ENCODE assay signal across 1 cellular context in genomic region chr11:27718853-27719574, GRCh38.
TF ChIP-seq lines count a peak whose summit lies in the region.

No MANE protein-coding gene starts in this region.

TF ChIP-seq in WTC11, 78 proteins besides CTCF, POLR2A, EP300 and RAD21 (continued from another document and continues in another):
- TF ChIP-seq, protein P1, sequence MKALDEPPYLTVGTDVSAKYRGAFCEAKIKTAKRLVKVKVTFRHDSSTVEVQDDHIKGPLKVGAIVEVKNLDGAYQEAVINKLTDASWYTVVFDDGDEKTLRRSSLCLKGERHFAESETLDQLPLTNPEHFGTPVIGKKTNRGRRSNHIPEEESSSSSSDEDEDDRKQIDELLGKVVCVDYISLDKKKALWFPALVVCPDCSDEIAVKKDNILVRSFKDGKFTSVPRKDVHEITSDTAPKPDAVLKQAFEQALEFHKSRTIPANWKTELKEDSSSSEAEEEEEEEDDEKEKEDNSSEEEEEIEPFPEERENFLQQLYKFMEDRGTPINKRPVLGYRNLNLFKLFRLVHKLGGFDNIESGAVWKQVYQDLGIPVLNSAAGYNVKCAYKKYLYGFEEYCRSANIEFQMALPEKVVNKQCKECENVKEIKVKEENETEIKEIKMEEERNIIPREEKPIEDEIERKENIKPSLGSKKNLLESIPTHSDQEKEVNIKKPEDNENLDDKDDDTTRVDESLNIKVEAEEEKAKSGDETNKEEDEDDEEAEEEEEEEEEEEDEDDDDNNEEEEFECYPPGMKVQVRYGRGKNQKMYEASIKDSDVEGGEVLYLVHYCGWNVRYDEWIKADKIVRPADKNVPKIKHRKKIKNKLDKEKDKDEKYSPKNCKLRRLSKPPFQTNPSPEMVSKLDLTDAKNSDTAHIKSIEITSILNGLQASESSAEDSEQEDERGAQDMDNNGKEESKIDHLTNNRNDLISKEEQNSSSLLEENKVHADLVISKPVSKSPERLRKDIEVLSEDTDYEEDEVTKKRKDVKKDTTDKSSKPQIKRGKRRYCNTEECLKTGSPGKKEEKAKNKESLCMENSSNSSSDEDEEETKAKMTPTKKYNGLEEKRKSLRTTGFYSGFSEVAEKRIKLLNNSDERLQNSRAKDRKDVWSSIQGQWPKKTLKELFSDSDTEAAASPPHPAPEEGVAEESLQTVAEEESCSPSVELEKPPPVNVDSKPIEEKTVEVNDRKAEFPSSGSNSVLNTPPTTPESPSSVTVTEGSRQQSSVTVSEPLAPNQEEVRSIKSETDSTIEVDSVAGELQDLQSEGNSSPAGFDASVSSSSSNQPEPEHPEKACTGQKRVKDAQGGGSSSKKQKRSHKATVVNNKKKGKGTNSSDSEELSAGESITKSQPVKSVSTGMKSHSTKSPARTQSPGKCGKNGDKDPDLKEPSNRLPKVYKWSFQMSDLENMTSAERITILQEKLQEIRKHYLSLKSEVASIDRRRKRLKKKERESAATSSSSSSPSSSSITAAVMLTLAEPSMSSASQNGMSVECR (CRISPR knock-in tag; IDR thresholded peaks at IDR 0.05; ENCODE audit: borderline replicate concordance), result 0 out of 2 replicates have a peak, but pooled peaks have one; percentile 46
- TF ChIP-seq, protein P2, sequence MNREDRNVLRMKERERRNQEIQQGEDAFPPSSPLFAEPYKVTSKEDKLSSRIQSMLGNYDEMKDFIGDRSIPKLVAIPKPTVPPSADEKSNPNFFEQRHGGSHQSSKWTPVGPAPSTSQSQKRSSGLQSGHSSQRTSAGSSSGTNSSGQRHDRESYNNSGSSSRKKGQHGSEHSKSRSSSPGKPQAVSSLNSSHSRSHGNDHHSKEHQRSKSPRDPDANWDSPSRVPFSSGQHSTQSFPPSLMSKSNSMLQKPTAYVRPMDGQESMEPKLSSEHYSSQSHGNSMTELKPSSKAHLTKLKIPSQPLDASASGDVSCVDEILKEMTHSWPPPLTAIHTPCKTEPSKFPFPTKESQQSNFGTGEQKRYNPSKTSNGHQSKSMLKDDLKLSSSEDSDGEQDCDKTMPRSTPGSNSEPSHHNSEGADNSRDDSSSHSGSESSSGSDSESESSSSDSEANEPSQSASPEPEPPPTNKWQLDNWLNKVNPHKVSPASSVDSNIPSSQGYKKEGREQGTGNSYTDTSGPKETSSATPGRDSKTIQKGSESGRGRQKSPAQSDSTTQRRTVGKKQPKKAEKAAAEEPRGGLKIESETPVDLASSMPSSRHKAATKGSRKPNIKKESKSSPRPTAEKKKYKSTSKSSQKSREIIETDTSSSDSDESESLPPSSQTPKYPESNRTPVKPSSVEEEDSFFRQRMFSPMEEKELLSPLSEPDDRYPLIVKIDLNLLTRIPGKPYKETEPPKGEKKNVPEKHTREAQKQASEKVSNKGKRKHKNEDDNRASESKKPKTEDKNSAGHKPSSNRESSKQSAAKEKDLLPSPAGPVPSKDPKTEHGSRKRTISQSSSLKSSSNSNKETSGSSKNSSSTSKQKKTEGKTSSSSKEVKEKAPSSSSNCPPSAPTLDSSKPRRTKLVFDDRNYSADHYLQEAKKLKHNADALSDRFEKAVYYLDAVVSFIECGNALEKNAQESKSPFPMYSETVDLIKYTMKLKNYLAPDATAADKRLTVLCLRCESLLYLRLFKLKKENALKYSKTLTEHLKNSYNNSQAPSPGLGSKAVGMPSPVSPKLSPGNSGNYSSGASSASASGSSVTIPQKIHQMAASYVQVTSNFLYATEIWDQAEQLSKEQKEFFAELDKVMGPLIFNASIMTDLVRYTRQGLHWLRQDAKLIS (CRISPR knock-in tag; IDR thresholded peaks at IDR 0.05; ENCODE audit: borderline replicate concordance), result no peak
- no peak for TF ChIP-seq NR1H2 (CRISPR knock-in tag; IDR thresholded peaks at IDR 0.05)
- TF ChIP-seq, protein P3, sequence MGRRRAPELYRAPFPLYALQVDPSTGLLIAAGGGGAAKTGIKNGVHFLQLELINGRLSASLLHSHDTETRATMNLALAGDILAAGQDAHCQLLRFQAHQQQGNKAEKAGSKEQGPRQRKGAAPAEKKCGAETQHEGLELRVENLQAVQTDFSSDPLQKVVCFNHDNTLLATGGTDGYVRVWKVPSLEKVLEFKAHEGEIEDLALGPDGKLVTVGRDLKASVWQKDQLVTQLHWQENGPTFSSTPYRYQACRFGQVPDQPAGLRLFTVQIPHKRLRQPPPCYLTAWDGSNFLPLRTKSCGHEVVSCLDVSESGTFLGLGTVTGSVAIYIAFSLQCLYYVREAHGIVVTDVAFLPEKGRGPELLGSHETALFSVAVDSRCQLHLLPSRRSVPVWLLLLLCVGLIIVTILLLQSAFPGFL (CRISPR knock-in tag; IDR thresholded peaks at IDR 0.05; ENCODE audit: borderline replicate concordance), result no peak
- TF ChIP-seq IRF2 (CRISPR knock-in tag; IDR thresholded peaks at IDR 0.05; ENCODE audit: borderline replicate concordance, low read depth), result no peak
- TF ChIP-seq, protein P4, sequence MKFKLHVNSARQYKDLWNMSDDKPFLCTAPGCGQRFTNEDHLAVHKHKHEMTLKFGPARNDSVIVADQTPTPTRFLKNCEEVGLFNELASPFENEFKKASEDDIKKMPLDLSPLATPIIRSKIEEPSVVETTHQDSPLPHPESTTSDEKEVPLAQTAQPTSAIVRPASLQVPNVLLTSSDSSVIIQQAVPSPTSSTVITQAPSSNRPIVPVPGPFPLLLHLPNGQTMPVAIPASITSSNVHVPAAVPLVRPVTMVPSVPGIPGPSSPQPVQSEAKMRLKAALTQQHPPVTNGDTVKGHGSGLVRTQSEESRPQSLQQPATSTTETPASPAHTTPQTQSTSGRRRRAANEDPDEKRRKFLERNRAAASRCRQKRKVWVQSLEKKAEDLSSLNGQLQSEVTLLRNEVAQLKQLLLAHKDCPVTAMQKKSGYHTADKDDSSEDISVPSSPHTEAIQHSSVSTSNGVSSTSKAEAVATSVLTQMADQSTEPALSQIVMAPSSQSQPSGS (CRISPR knock-in tag; IDR thresholded peaks at IDR 0.05; ENCODE audit: borderline replicate concordance, low read depth), result no peak
- no peak for TF ChIP-seq TEAD4 (CRISPR knock-in tag; IDR thresholded peaks at IDR 0.05)
- no peak; the same call in 1 of the 2 replicates for TF ChIP-seq KAT7 (CRISPR knock-in tag; IDR thresholded peaks at IDR 0.05; ENCODE audit: borderline replicate concordance)
- peak; percentile 50; the same call in 1 of the 2 replicates for TF ChIP-seq ZNF281 (CRISPR knock-in tag; IDR thresholded peaks at IDR 0.05)
- TF ChIP-seq NFYB (CRISPR knock-in tag; conservative IDR thresholded peaks at IDR 0.05; ENCODE audit: low read depth), result 0 out of 2 replicates have a peak, but pooled peaks have one; percentile 15
- no peak for TF ChIP-seq TP53 (CRISPR knock-in tag; IDR thresholded peaks at IDR 0.05)
- no peak for TF ChIP-seq NR3C1 (CRISPR knock-in tag; conservative IDR thresholded peaks at IDR 0.05; ENCODE audit: low read depth)
- TF ChIP-seq, protein P5, sequence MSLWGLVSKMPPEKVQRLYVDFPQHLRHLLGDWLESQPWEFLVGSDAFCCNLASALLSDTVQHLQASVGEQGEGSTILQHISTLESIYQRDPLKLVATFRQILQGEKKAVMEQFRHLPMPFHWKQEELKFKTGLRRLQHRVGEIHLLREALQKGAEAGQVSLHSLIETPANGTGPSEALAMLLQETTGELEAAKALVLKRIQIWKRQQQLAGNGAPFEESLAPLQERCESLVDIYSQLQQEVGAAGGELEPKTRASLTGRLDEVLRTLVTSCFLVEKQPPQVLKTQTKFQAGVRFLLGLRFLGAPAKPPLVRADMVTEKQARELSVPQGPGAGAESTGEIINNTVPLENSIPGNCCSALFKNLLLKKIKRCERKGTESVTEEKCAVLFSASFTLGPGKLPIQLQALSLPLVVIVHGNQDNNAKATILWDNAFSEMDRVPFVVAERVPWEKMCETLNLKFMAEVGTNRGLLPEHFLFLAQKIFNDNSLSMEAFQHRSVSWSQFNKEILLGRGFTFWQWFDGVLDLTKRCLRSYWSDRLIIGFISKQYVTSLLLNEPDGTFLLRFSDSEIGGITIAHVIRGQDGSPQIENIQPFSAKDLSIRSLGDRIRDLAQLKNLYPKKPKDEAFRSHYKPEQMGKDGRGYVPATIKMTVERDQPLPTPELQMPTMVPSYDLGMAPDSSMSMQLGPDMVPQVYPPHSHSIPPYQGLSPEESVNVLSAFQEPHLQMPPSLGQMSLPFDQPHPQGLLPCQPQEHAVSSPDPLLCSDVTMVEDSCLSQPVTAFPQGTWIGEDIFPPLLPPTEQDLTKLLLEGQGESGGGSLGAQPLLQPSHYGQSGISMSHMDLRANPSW (CRISPR knock-in tag; conservative IDR thresholded peaks at IDR 0.05; ENCODE audit: low read depth), result no peak
- no peak for TF ChIP-seq TEAD1 (CRISPR knock-in tag; IDR thresholded peaks at IDR 0.05)
- no peak for TF ChIP-seq USF2 (CRISPR knock-in tag; IDR thresholded peaks at IDR 0.05)
- no peak for TF ChIP-seq ZNF121 (CRISPR knock-in tag; IDR thresholded peaks at IDR 0.05)
- TF ChIP-seq NFATC4 (CRISPR knock-in tag; IDR thresholded peaks at IDR 0.05), result 0 out of 2 replicates have a peak, but pooled peaks have one; percentile 20
- TF ChIP-seq ZNF317 (CRISPR knock-in tag; IDR thresholded peaks at IDR 0.05; ENCODE audit: borderline replicate concordance, low read depth), result no peak
- no peak for TF ChIP-seq GRHL2 (CRISPR knock-in tag; IDR thresholded peaks at IDR 0.05; ENCODE audit: insufficient replicate concordance, severe bottlenecking)
- TF ChIP-seq AR (CRISPR knock-in tag; IDR thresholded peaks at IDR 0.05), result no peak
- peak; percentile 67 for TF ChIP-seq FOXP1 (CRISPR knock-in tag; IDR thresholded peaks at IDR 0.05; ENCODE audit: borderline replicate concordance)
- no peak for TF ChIP-seq JAZF1 (CRISPR knock-in tag; IDR thresholded peaks at IDR 0.05)
- TF ChIP-seq, protein P6, sequence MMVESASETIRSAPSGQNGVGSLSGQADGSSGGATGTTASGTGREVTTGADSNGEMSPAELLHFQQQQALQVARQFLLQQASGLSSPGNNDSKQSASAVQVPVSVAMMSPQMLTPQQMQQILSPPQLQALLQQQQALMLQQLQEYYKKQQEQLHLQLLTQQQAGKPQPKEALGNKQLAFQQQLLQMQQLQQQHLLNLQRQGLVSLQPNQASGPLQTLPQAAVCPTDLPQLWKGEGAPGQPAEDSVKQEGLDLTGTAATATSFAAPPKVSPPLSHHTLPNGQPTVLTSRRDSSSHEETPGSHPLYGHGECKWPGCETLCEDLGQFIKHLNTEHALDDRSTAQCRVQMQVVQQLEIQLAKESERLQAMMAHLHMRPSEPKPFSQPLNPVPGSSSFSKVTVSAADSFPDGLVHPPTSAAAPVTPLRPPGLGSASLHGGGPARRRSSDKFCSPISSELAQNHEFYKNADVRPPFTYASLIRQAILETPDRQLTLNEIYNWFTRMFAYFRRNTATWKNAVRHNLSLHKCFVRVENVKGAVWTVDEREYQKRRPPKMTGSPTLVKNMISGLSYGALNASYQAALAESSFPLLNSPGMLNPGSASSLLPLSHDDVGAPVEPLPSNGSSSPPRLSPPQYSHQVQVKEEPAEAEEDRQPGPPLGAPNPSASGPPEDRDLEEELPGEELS (CRISPR knock-in tag; IDR thresholded peaks at IDR 0.05), result no peak
- TF ChIP-seq, protein P7, sequence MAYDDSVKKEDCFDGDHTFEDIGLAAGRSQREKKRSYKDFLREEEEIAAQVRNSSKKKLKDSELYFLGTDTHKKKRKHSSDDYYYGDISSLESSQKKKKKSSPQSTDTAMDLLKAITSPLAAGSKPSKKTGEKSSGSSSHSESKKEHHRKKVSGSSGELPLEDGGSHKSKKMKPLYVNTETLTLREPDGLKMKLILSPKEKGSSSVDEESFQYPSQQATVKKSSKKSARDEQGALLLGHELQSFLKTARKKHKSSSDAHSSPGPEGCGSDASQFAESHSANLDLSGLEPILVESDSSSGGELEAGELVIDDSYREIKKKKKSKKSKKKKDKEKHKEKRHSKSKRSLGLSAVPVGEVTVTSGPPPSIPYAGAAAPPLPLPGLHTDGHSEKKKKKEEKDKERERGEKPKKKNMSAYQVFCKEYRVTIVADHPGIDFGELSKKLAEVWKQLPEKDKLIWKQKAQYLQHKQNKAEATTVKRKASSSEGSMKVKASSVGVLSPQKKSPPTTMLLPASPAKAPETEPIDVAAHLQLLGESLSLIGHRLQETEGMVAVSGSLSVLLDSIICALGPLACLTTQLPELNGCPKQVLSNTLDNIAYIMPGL (CRISPR knock-in tag; IDR thresholded peaks at IDR 0.05), result 0 out of 2 replicates have a peak, but pooled peaks have one; percentile 51
